Comparison of ENCODE assay signal across 8 cellular contexts in genomic region chr15:20290606-20291005, GRCh38.
DNase-seq lines count a peak whose midpoint lies in the region; ATAC-seq and TF ChIP-seq lines count a peak whose summit lies in the region.
"Not testable (repeated sequence)": the region's sequence is repeated elsewhere in the genome, so short reads cannot be mapped to it uniquely, and the experiment has no call there.

No MANE protein-coding gene starts in this region.

- DNase-seq in activated CD4-positive, alpha-beta T cell treated with anti-CD3 and anti-CD28 coated beads, Interleukin-2, amount 10 ng/mL, durations not matched to agents 24 days and 14 days, result peak; percentile 47
- peak; percentile 46 for DNase-seq in activated CD8-positive, alpha-beta memory T cell treated with anti-CD3 and anti-CD28 coated beads, Interleukin-2, amount 50 U/mL, for 48 hours
- DNase-seq in central memory CD8-positive, alpha-beta T cell (ENCODE audit: low spot score in 2 of 2), result peak; percentile 5 to 12
- peak; percentile 1 for DNase-seq in endothelial cell (ENCODE audit: low spot score)
- DNase-seq in left lobe of liver (ENCODE audit: low spot score), result peak; percentile 33
- peak; percentile 0 for DNase-seq in neural crest cell (ENCODE audit: low read depth, low spot score)
- peak; percentile 14 for DNase-seq in stimulated activated CD8-positive, alpha-beta memory T cell treated with anti-CD3 and anti-CD28 coated beads, Interleukin-4, amount 100 ng/mL, for 48 hours
- peak; percentile 40 for DNase-seq in ureter (ENCODE audit: low spot score)

- H3K36me3 Mint-ChIP-seq in activated CD4-positive, alpha-beta T cell treated with anti-CD3 and anti-CD28 coated beads, Interleukin-2, amount 10 ng/mL, durations not matched to agents 24 days and 14 days (ENCODE audit: low read depth); central memory CD8-positive, alpha-beta T cell (ENCODE audit: insufficient read depth); endothelial cell (ENCODE audit: low read depth, unreplicated experiment); neural crest cell (ENCODE audit: low read depth): not testable (repeated sequence)

- H3K4me3 Mint-ChIP-seq in activated CD4-positive, alpha-beta T cell treated with anti-CD3 and anti-CD28 coated beads, Interleukin-2, amount 10 ng/mL, durations not matched to agents 24 days and 14 days; central memory CD8-positive, alpha-beta T cell; endothelial cell (ENCODE audit: unreplicated experiment); neural crest cell: not testable (repeated sequence)

- TF ChIP-seq CTCF in endothelial cell (IDR thresholded peaks at IDR 0.05; ENCODE audit: unreplicated experiment); neural crest cell (conservative IDR thresholded peaks at IDR 0.05): not testable (repeated sequence)

- H3K4me1 Mint-ChIP-seq in activated CD4-positive, alpha-beta T cell treated with anti-CD3 and anti-CD28 coated beads, Interleukin-2, amount 10 ng/mL, durations not matched to agents 24 days and 14 days; central memory CD8-positive, alpha-beta T cell; endothelial cell (ENCODE audit: unreplicated experiment); neural crest cell: not testable (repeated sequence)

- H3K27me3 Mint-ChIP-seq in activated CD4-positive, alpha-beta T cell treated with anti-CD3 and anti-CD28 coated beads, Interleukin-2, amount 10 ng/mL, durations not matched to agents 24 days and 14 days; central memory CD8-positive, alpha-beta T cell; endothelial cell (ENCODE audit: unreplicated experiment); neural crest cell (ENCODE audit: low read depth): not testable (repeated sequence)

- intact Hi-C loops in activated CD4-positive, alpha-beta T cell treated with anti-CD3 and anti-CD28 coated beads, Interleukin-2, amount 10 ng/mL, durations not matched to agents 24 days and 14 days (cut with micrococcal nuclease), result not testable (repeated sequence)

- ATAC-seq in central memory CD8-positive, alpha-beta T cell (replicated peaks; ENCODE audit: extremely low read depth, poor library complexity, severe bottlenecking); left lobe of liver: not testable (repeated sequence)

- H3K27ac Mint-ChIP-seq in activated CD4-positive, alpha-beta T cell treated with anti-CD3 and anti-CD28 coated beads, Interleukin-2, amount 10 ng/mL, durations not matched to agents 24 days and 14 days; central memory CD8-positive, alpha-beta T cell (ENCODE audit: low read depth); endothelial cell (ENCODE audit: unreplicated experiment); neural crest cell (ENCODE audit: unreplicated experiment): not testable (repeated sequence)

- not testable (repeated sequence) for H3K9me3 Mint-ChIP-seq in activated CD4-positive, alpha-beta T cell treated with anti-CD3 and anti-CD28 coated beads, Interleukin-2, amount 10 ng/mL, durations not matched to agents 24 days and 14 days; central memory CD8-positive, alpha-beta T cell; endothelial cell (ENCODE audit: unreplicated experiment); neural crest cell
